Comparison of ENCODE assay signal across 29 cellular contexts in the genomic region with DNA sequence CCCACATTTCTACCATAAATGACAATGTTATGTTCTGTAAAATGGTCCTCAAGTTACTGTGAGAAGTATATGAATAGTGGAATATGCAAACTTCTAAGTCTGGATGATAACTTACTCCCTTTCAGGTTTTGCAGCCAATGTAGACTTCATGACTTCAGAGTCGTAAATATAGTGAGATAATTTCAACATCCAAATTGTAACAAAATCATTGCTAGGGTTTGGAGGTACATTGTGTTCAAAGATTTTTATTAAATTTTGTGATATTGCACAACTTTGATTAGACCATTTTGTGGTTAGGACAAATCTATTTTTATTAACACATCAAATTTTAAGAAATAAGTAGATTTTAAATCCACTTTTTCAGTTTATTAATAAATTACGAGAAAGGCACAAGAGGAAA.
"Had no signal": no experiment of that assay in that cellular context is flagged by ENCODE, and none has a peak within 500 bp of the region (broad histone marks: within the 10 kb centered on the region; RNA-seq: fewer than 3 reads in every experiment).

No MANE protein-coding gene starts in this region.

- H3K36me3 ChIP-seq: ascending aorta, cardiac muscle cell had no signal

- H2AFZ ChIP-seq: PC-9 had no signal

- FAIRE-seq: K562 had no signal

- DNase-seq: activated B cell treated with CpG ODN at 0.5 μM for 24 hours; activated CD4-positive, alpha-beta memory T cell treated with anti-CD3 and anti-CD28 coated beads, Interleukin-2, amount 10 ng/mL, durations not matched to agents 7 days and 5 days; activated CD4-positive, alpha-beta T cell treated with anti-CD3 and anti-CD28 coated beads for 1 hour; activated CD4-positive, alpha-beta T cell treated with anti-CD3 and anti-CD28 coated beads for 48 hours; activated effector memory CD4-positive, alpha-beta T cell treated with anti-CD3 and anti-CD28 coated beads, Interleukin-2, amount 50 U/mL, for 16 hours; activated naive CD4-positive, alpha-beta T cell; activated naive CD4-positive, alpha-beta T cell treated with anti-CD3 and anti-CD28 coated beads, Interleukin-2, amount 50 U/mL, for 16 hours; activated naive CD8-positive, alpha-beta T cell treated with anti-CD3 and anti-CD28 coated beads for 36 hours; activated T-cell treated with anti-CD3 and anti-CD28 coated beads, Interleukin-2, amount 50 U/mL, for 1 hour; activated T-cell treated with anti-CD3 and anti-CD28 coated beads, Interleukin-2, amount 50 U/mL, for 72 hours; amniotic stem cell; NCI-H1105; NCI-H1436; NCI-H1694; NCI-H1930; NCI-H2081 treated with DMSO at 0.1 percent for 48 hours; NCI-H226; NCI-H524 treated with DMSO at 0.1 percent for 48 hours; PC-9; Right ventricle myocardium superior; SW 1271; T-helper 1 cell; T-helper 2 cell; T-helper 9 cell had no signal

- H3K9me3 ChIP-seq: ascending aorta had no signal

- H3K27ac ChIP-seq: ascending aorta, cardiac muscle cell, PC-9, VCaP had no signal

- H3K4me2 ChIP-seq: PC-9 had no signal

- H3K4me3 ChIP-seq: ascending aorta, cardiac muscle cell, K562, PC-9 had no signal

- ATAC-seq: activated T-cell treated with anti-CD3 and anti-CD28 coated beads, Interleukin-2, amount 50 U/mL, for 72 hours; activated T-helper 17 cell treated with anti-CD3 and anti-CD28 coated beads, Interleukin-2, amount 50 U/mL, for 72 hours; K562 had no signal

- H3K4me1 ChIP-seq: ascending aorta had no signal

- H3K27me3 ChIP-seq: ascending aorta, cardiac muscle cell had no signal
